18 cellular contexts compared by ENCODE assay signal in genomic region chr4:182533948-182534347, GRCh38.
DNase-seq lines count a peak whose midpoint lies in the region; TF ChIP-seq lines count a peak whose summit lies in the region.
"Had no signal": no experiment of that assay in that cellular context is flagged by ENCODE, and none has a peak within 500 bp of the region (broad histone marks: within the 10 kb centered on the region; RNA-seq: fewer than 3 reads in every experiment).

No MANE protein-coding gene starts in this region.

- peaks cover 2% of the 10 kb centered on the region; the same call in 1 of the 2 replicates for H3K79me2 ChIP-seq in H9 (ENCODE audit: insufficient read depth, low read length)

- no peak overlapping the region for H3K14ac ChIP-seq in H9 (ENCODE audit: insufficient read depth, low read length)

- H4K8ac ChIP-seq in H9 (replicated peaks; ENCODE audit: insufficient read length, low read depth, low read length), result no peak overlapping the region

- no peak overlapping the region for H3K4me3 Mint-ChIP-seq in H9
- H3K4me3 Mint-ChIP-seq in endodermal cell, result no peak overlapping the region
- H3K4me3 Mint-ChIP-seq: activated CD8-positive, alpha-beta T cell treated with anti-CD3 and anti-CD28 coated beads for 36 hours had no signal

- no peak overlapping the region for H3K23ac ChIP-seq in H9 (ENCODE audit: insufficient read length, low read depth, low read length)

- H3K4me1 ChIP-seq in H9 (ENCODE audit: insufficient read depth, low read length) (peaks cover 23% of the 10 kb centered on the region; the same call in 1 of the 2 replicates), endodermal cell (ENCODE audit: control insufficient read depth, insufficient read depth, low read length) (peaks cover 2% of the 10 kb centered on the region)
- H3K4me1 ChIP-seq: BLaER1, left ventricle myocardium inferior, upper lobe of right lung had no signal

- CTCF ChIA-PET in RWPE1 (lab: Yijun Ruan, JAX), result interaction anchor here (0.6 kb wide), 1 partner anchor 89 kb away, joined by 3 read pairs; no protein-coding TSS in a partner anchor

- POLR2A ChIA-PET in RWPE1 (lab: Yijun Ruan, JAX; ENCODE audit: low non-redundant PET), result no interaction called here

- no peaks in the 10 kb centered on the region for H3K36me3 Mint-ChIP-seq in H9 (ENCODE audit: insufficient read depth in 1 of 3, low read depth in 3 of 3)
- no peaks in the 10 kb centered on the region for H3K36me3 Mint-ChIP-seq in endodermal cell (ENCODE audit: low read depth)

- no peaks in the 10 kb centered on the region for H4K20me1 ChIP-seq in H9 (ENCODE audit: control insufficient read depth, insufficient read depth, insufficient read length)
- H4K20me1 ChIP-seq: BLaER1 had no signal

- DNase-seq in H9 (no peak), RWPE1 (ENCODE audit: low spot score) (peak; percentile 62), endodermal cell (no peak), pulmonary artery endothelial cell (ENCODE audit: low read depth, low spot score) (peak; percentile 1), A172 (ENCODE audit: low spot score) (no peak), NAMALWA (ENCODE audit: low spot score) (no peak), NCI-H1417 treated with DMSO at 0.1 percent for 48 hours (lab: John Stamatoyannopoulos, UW) (no peak), NCI-H82 (lab: John Stamatoyannopoulos, UW) (no peak)
- DNase-seq: activated CD8-positive, alpha-beta T cell treated with anti-CD3 and anti-CD28 coated beads for 36 hours; effector CD4-positive, alpha-beta T cell; left ventricle myocardium inferior; NCI-H1930; SIG-M5; stimulated activated CD4-positive, alpha-beta T cell treated with anti-CD3 and anti-CD28 coated beads, Interleukin-4, amount 100 ng/mL, for 1 hour; upper lobe of right lung had no signal

- peak overlapping the region in 2 of 3 experiments; percentile 63 to 66; a peak in 3 of 7 replicates for H3K27ac Mint-ChIP-seq in H9
- no peak overlapping the region for H3K27ac Mint-ChIP-seq in endodermal cell
- H3K27ac Mint-ChIP-seq: activated CD8-positive, alpha-beta T cell treated with anti-CD3 and anti-CD28 coated beads for 36 hours had no signal

- no peak overlapping the region for H2AK5ac ChIP-seq in H9 (ENCODE audit: insufficient read length, low read length)

- H2BK12ac ChIP-seq in H9 (ENCODE audit: insufficient read length, low read depth, low read length), result no peak overlapping the region

- no peaks in the 10 kb centered on the region for H3K23me2 ChIP-seq in H9 (ENCODE audit: insufficient read length, low read depth, low read length, poor library complexity, severe bottlenecking)

- no peaks in the 10 kb centered on the region for H3K27me3 ChIP-seq in H9 (ENCODE audit: insufficient read depth, low read length)
- no peaks in the 10 kb centered on the region for H3K27me3 ChIP-seq in endodermal cell (ENCODE audit: control insufficient read depth, insufficient read depth, low read length, poor library complexity, severe bottlenecking)
- H3K27me3 ChIP-seq: ascending aorta, BLaER1, upper lobe of right lung had no signal

- H3K56ac ChIP-seq in H9 (ENCODE audit: insufficient read length, low read depth, low read length), result no peak overlapping the region

- peaks cover 27 to 31% of the 10 kb centered on the region in 2 experiments for H3K4me1 Mint-ChIP-seq in H9
- H3K4me1 Mint-ChIP-seq in endodermal cell, result peaks cover 9% of the 10 kb centered on the region

- no peak overlapping the region for H3T11ph ChIP-seq in H9 (ENCODE audit: low read length)

- H4K5ac ChIP-seq in H9 (ENCODE audit: insufficient read length, low read depth, low read length), result no peak overlapping the region

- no peaks in the 10 kb centered on the region for H3K27me3 Mint-ChIP-seq in H9 (ENCODE audit: low read depth)
- H3K27me3 Mint-ChIP-seq in endodermal cell (ENCODE audit: insufficient read depth), result no peaks in the 10 kb centered on the region
- H3K27me3 Mint-ChIP-seq: activated CD8-positive, alpha-beta T cell treated with anti-CD3 and anti-CD28 coated beads for 36 hours had no signal

- no CpG with 5 or more reads among the region's 1 CpG for WGBS in H9 (ENCODE audit: extremely low coverage, insufficient read length, low lambda C conversion rate)
- WGBS in endodermal cell (ENCODE audit: insufficient coverage in 1 of 2, insufficient read length in 1 of 2), 2 experiments, result 50 to 75% methylated on average over 1 of the region's 1 CpG

- no peaks in the 10 kb centered on the region for H3K9me3 Mint-ChIP-seq in H9
- no peaks in the 10 kb centered on the region for H3K9me3 Mint-ChIP-seq in endodermal cell
- H3K9me3 Mint-ChIP-seq: activated CD8-positive, alpha-beta T cell treated with anti-CD3 and anti-CD28 coated beads for 36 hours had no signal

- H2BK5ac ChIP-seq in H9 (ENCODE audit: insufficient read length, low read length), result no peak overlapping the region

- H3K4me2 ChIP-seq in H9 (ENCODE audit: insufficient read depth, insufficient read length, low read length), result no peak overlapping the region
- H3K4me2 ChIP-seq: BLaER1, KMS-11 had no signal

- no peak overlapping the region for H2BK20ac ChIP-seq in H9 (ENCODE audit: low read depth, low read length, poor library complexity, severe bottlenecking)

- no peak overlapping the region for H3K4me3 ChIP-seq in endodermal cell (ENCODE audit: low read length)
- H3K4me3 ChIP-seq: ascending aorta, BLaER1, left ventricle myocardium inferior, upper lobe of right lung had no signal

- no peak overlapping the region for H4K91ac ChIP-seq in H9 (ENCODE audit: insufficient read length, low read depth, low read length)

- no peak overlapping the region for H3K18ac ChIP-seq in H9 (ENCODE audit: insufficient read length, low read depth, low read length)

- H3K9ac ChIP-seq in H9 (ENCODE audit: extremely low read depth, insufficient read length, low read length) (no peak overlapping the region), endodermal cell (ENCODE audit: extremely low read depth, low read length, poor library complexity, severe bottlenecking) (no peak overlapping the region)
- H3K9ac ChIP-seq: BLaER1, KMS-11 had no signal

- no peaks in the 10 kb centered on the region for H3K36me3 ChIP-seq in endodermal cell (ENCODE audit: control insufficient read depth, insufficient read depth, low read length)
- H3K36me3 ChIP-seq: ascending aorta, BLaER1, left ventricle myocardium inferior, upper lobe of right lung had no signal

- H3K27ac ChIP-seq in H9 (ENCODE audit: insufficient read length, low read depth, low read length) (no peak overlapping the region), RWPE1 (no peak overlapping the region), endodermal cell (ENCODE audit: low read depth, low read length) (peak overlapping the region; percentile 19)
- H3K27ac ChIP-seq: ascending aorta, BLaER1, KMS-11, left ventricle myocardium inferior, upper lobe of right lung had no signal

- no peak overlapping the region for H2BK15ac ChIP-seq in H9 (ENCODE audit: low read depth, low read length)

- no peak overlapping the region for H2AFZ ChIP-seq in H9 (ENCODE audit: low read length)

- no peaks in the 10 kb centered on the region for H3K79me1 ChIP-seq in H9 (ENCODE audit: insufficient read depth, low read depth, low read length, poor library complexity, severe bottlenecking)

- TF ChIP-seq CTCF in H9 (conservative IDR thresholded peaks at IDR 0.05) (no peak), RWPE1 (conservative IDR thresholded peaks at IDR 0.05; ENCODE audit: low read depth) (no peak), endodermal cell (conservative IDR thresholded peaks at IDR 0.05) (no peak)

- no peak overlapping the region for H2BK120ac ChIP-seq in H9 (ENCODE audit: low read depth, low read length, poor library complexity, severe bottlenecking)

- H3K9me3 ChIP-seq in H9 (ENCODE audit: control insufficient read depth, low read depth, low read length), result no peaks in the 10 kb centered on the region
- no peaks in the 10 kb centered on the region for H3K9me3 ChIP-seq in endodermal cell (ENCODE audit: control insufficient read depth, low read length)
- H3K9me3 ChIP-seq: ascending aorta, BLaER1, left ventricle myocardium inferior, upper lobe of right lung had no signal

- H3K4ac ChIP-seq in H9 (ENCODE audit: low read depth, low read length), result no peak overlapping the region

Comparison
In these comparisons a context has a peak if more than half of its experiments do, and no peak if none do; other contexts are left out.
1. DNase-seq: peak in RWPE1 (single experiment) and pulmonary artery endothelial cell (single experiment); none in H9 (single experiment), endodermal cell (single experiment), A172 (single experiment), NAMALWA (single experiment), NCI-H1417 treated with DMSO at 0.1 percent for 48 hours (single experiment) and NCI-H82 (single experiment).